ENCODE assay signal across 17 cellular contexts in genomic region chr1:95096218-95096841, GRCh38. TPM values are rescaled to one million over a fixed set of nuclear protein-coding genes. Genes with fewer than 3 reads are reported as not detected.
DNase-seq lines count a peak whose midpoint lies in the region; ATAC-seq and TF ChIP-seq lines count a peak whose summit lies in the region.
"Had no signal": no experiment of that assay in that cellular context is flagged by ENCODE, and none has a peak within 500 bp of the region (broad histone marks: within the 10 kb centered on the region; RNA-seq: fewer than 3 reads in every experiment).

No MANE protein-coding gene starts in this region.

- H3K4me1 Mint-ChIP-seq in naive thymus-derived CD8-positive, alpha-beta T cell = no peaks in the 10 kb centered on the region
- no peaks in the 10 kb centered on the region for H3K4me1 Mint-ChIP-seq in activated CD8-positive, alpha-beta T cell treated with anti-CD3 and anti-CD28 coated beads, Interleukin-2, amount 10 ng/mL, durations not matched to agents 7 days and 5 days (ENCODE audit: low read depth)
- H3K4me1 Mint-ChIP-seq: activated CD4-positive, alpha-beta memory T cell treated with anti-CD3 and anti-CD28 coated beads, Interleukin-2, amount 10 ng/mL, durations not matched to agents 7 days and 5 days; activated naive CD8-positive, alpha-beta T cell treated with anti-CD3 and anti-CD28 coated beads, Interleukin-2, amount 10 ng/mL, durations not matched to agents 7 days and 5 days had no signal

- no peak overlapping the region for H3K4me3 Mint-ChIP-seq in naive thymus-derived CD8-positive, alpha-beta T cell
- H3K4me3 Mint-ChIP-seq in activated CD8-positive, alpha-beta T cell treated with anti-CD3 and anti-CD28 coated beads, Interleukin-2, amount 10 ng/mL, durations not matched to agents 7 days and 5 days = no peak overlapping the region
- H3K4me3 Mint-ChIP-seq: activated CD4-positive, alpha-beta memory T cell treated with anti-CD3 and anti-CD28 coated beads, Interleukin-2, amount 10 ng/mL, durations not matched to agents 7 days and 5 days; activated naive CD8-positive, alpha-beta T cell treated with anti-CD3 and anti-CD28 coated beads, Interleukin-2, amount 10 ng/mL, durations not matched to agents 7 days and 5 days; memory B cell had no signal

- H3K9me3 Mint-ChIP-seq in naive thymus-derived CD8-positive, alpha-beta T cell = no peaks in the 10 kb centered on the region
- no peaks in the 10 kb centered on the region for H3K9me3 Mint-ChIP-seq in activated CD8-positive, alpha-beta T cell treated with anti-CD3 and anti-CD28 coated beads, Interleukin-2, amount 10 ng/mL, durations not matched to agents 7 days and 5 days (ENCODE audit: insufficient read depth)
- H3K9me3 Mint-ChIP-seq: activated CD4-positive, alpha-beta memory T cell treated with anti-CD3 and anti-CD28 coated beads, Interleukin-2, amount 10 ng/mL, durations not matched to agents 7 days and 5 days; activated naive CD8-positive, alpha-beta T cell treated with anti-CD3 and anti-CD28 coated beads, Interleukin-2, amount 10 ng/mL, durations not matched to agents 7 days and 5 days; memory B cell had no signal

- H3K9me3 ChIP-seq in upper lobe of right lung = no peaks in the 10 kb centered on the region
- H3K9me3 ChIP-seq: testis had no signal

- H3K27ac Mint-ChIP-seq in naive thymus-derived CD8-positive, alpha-beta T cell = no peak overlapping the region
- no peak overlapping the region for H3K27ac Mint-ChIP-seq in activated CD8-positive, alpha-beta T cell treated with anti-CD3 and anti-CD28 coated beads, Interleukin-2, amount 10 ng/mL, durations not matched to agents 7 days and 5 days
- H3K27ac Mint-ChIP-seq: activated CD4-positive, alpha-beta memory T cell treated with anti-CD3 and anti-CD28 coated beads, Interleukin-2, amount 10 ng/mL, durations not matched to agents 7 days and 5 days; activated naive CD8-positive, alpha-beta T cell treated with anti-CD3 and anti-CD28 coated beads, Interleukin-2, amount 10 ng/mL, durations not matched to agents 7 days and 5 days; memory B cell had no signal

- POLR2A ChIA-PET in naive thymus-derived CD8-positive, alpha-beta T cell (lab: Charles Lee) = no interaction called here
- POLR2A ChIA-PET in activated CD8-positive, alpha-beta T cell treated with anti-CD3 and anti-CD28 coated beads, Interleukin-2, amount 10 ng/mL, durations not matched to agents 7 days and 5 days (lab: Charles Lee) = no interaction called here

- H3K36me3 ChIP-seq in upper lobe of right lung = no peaks in the 10 kb centered on the region

- H3K36me3 Mint-ChIP-seq in naive thymus-derived CD8-positive, alpha-beta T cell = no peaks in the 10 kb centered on the region
- H3K36me3 Mint-ChIP-seq in activated CD8-positive, alpha-beta T cell treated with anti-CD3 and anti-CD28 coated beads, Interleukin-2, amount 10 ng/mL, durations not matched to agents 7 days and 5 days (ENCODE audit: low read depth) = no peaks in the 10 kb centered on the region
- H3K36me3 Mint-ChIP-seq: activated naive CD8-positive, alpha-beta T cell treated with anti-CD3 and anti-CD28 coated beads, Interleukin-2, amount 10 ng/mL, durations not matched to agents 7 days and 5 days; memory B cell had no signal

- TF ChIP-seq CTCF in upper lobe of right lung (IDR thresholded peaks at IDR 0.05) = no peak

- no peaks in the 10 kb centered on the region for H3K4me1 ChIP-seq in upper lobe of right lung
- H3K4me1 ChIP-seq: testis had no signal

- peak; percentile 38 for ATAC-seq in GM18511 (IDR thresholded peaks at IDR 0.05; ENCODE audit: unreplicated experiment)
- ATAC-seq in GM21529 (IDR thresholded peaks at IDR 0.05; ENCODE audit: unreplicated experiment) = peak; percentile 36
- ATAC-seq in HG03442 (IDR thresholded peaks at IDR 0.05; ENCODE audit: unreplicated experiment) = peak; percentile 20
- ATAC-seq in naive thymus-derived CD8-positive, alpha-beta T cell = no peak
- no peak for ATAC-seq in activated CD8-positive, alpha-beta T cell treated with anti-CD3 and anti-CD28 coated beads, Interleukin-2, amount 10 ng/mL, durations not matched to agents 7 days and 5 days
- no peak for ATAC-seq in upper lobe of right lung

- H3K27me3 ChIP-seq in upper lobe of right lung = no peaks in the 10 kb centered on the region
- H3K27me3 ChIP-seq: testis had no signal

- CTCF ChIA-PET in activated CD8-positive, alpha-beta T cell treated with anti-CD3 and anti-CD28 coated beads, Interleukin-2, amount 10 ng/mL, durations not matched to agents 7 days and 5 days (lab: Charles Lee) = no interaction called here

- H3K27ac ChIP-seq in upper lobe of right lung = no peak overlapping the region
- H3K27ac ChIP-seq: testis had no signal

- H3K4me3 ChIP-seq in upper lobe of right lung = no peak overlapping the region
- H3K4me3 ChIP-seq: testis had no signal

- peaks cover 6 to 19% (median 10%) of the 10 kb centered on the region in 5 donors for H3K27me3 Mint-ChIP-seq in naive thymus-derived CD8-positive, alpha-beta T cell
- peaks cover 6% of the 10 kb centered on the region for H3K27me3 Mint-ChIP-seq in activated CD8-positive, alpha-beta T cell treated with anti-CD3 and anti-CD28 coated beads, Interleukin-2, amount 10 ng/mL, durations not matched to agents 7 days and 5 days (ENCODE audit: low read depth)
- H3K27me3 Mint-ChIP-seq: activated CD4-positive, alpha-beta memory T cell treated with anti-CD3 and anti-CD28 coated beads, Interleukin-2, amount 10 ng/mL, durations not matched to agents 7 days and 5 days; memory B cell had no signal

- peak; percentile 36 for DNase-seq in iris pigment epithelial cell (ENCODE audit: low read depth)
- DNase-seq in naive thymus-derived CD8-positive, alpha-beta T cell = no peak
- DNase-seq in activated CD8-positive, alpha-beta T cell treated with anti-CD3 and anti-CD28 coated beads, Interleukin-2, amount 10 ng/mL, durations not matched to agents 7 days and 5 days = no peak
- no peak for DNase-seq in Ammon's horn (ENCODE audit: low spot score)
- no peak for DNase-seq in upper lobe of right lung
- DNase-seq: activated CD4-positive, alpha-beta memory T cell treated with anti-CD3 and anti-CD28 coated beads, Interleukin-2, amount 10 ng/mL, durations not matched to agents 7 days and 5 days; activated naive CD8-positive, alpha-beta T cell treated with anti-CD3 and anti-CD28 coated beads, Interleukin-2, amount 10 ng/mL, durations not matched to agents 7 days and 5 days; C1 segment of cervical spinal cord; GF-D8; NCI-H1105; NK-92 treated with Interleukin-12 subunit alpha and Interleukin-12 subunit beta, amount 100 ng/mL, for 24 hours; posterior cingulate gyrus; testis had no signal

- intact Hi-C loops in upper lobe of right lung (cut with DNase I) = no loop called here

RNA-seq across cellular contexts. Expression of gene TLCD4, which starts 20.8 kb away (rescaled TPM):
- total RNA-seq in naive thymus-derived CD8-positive, alpha-beta T cell = under 1 TPM; 0.08 to 0.11 TPM
- polyA plus RNA-seq in naive thymus-derived CD8-positive, alpha-beta T cell = not detected
- total RNA-seq in activated CD8-positive, alpha-beta T cell treated with anti-CD3 and anti-CD28 coated beads, Interleukin-2, amount 10 ng/mL, durations not matched to agents 7 days and 5 days = not detected
- total RNA-seq in upper lobe of right lung = 13.6 TPM

RNA-seq across cellular contexts. Expression of gene ALG14, which starts 23.6 kb away (rescaled TPM):
- under 1 TPM; 0.74 to 0.83 TPM for total RNA-seq in naive thymus-derived CD8-positive, alpha-beta T cell
- 1 to 10 TPM; 2.3 to 4.2 (median 4.0) TPM for polyA plus RNA-seq in naive thymus-derived CD8-positive, alpha-beta T cell
- 1 to 10 TPM; 2.7 to 5.8 TPM for total RNA-seq in activated CD8-positive, alpha-beta T cell treated with anti-CD3 and anti-CD28 coated beads, Interleukin-2, amount 10 ng/mL, durations not matched to agents 7 days and 5 days
- total RNA-seq in upper lobe of right lung = 3.4 TPM

Comparison
In these comparisons a context has a peak if more than half of its experiments do, and no peak if none do; other contexts are left out.
1. ATAC-seq: peak in GM18511 (single experiment), GM21529 (single experiment) and HG03442 (single experiment); none in naive thymus-derived CD8-positive, alpha-beta T cell (0 of 2), activated CD8-positive, alpha-beta T cell treated with anti-CD3 and anti-CD28 coated beads, Interleukin-2, amount 10 ng/mL, durations not matched to agents 7 days and 5 days (single experiment) and upper lobe of right lung (single experiment).
2. RNA of gene TLCD4, which starts 20.8 kb away (total RNA-seq): 13.6 TPM in upper lobe of right lung (single experiment); 0.08 to 0.11 TPM in naive thymus-derived CD8-positive, alpha-beta T cell and not detected in activated CD8-positive, alpha-beta T cell treated with anti-CD3 and anti-CD28 coated beads, Interleukin-2, amount 10 ng/mL, durations not matched to agents 7 days and 5 days; every median in the first group is over 10 times any median in the second.